Comparison of ENCODE assay signal across 5 cellular contexts in genomic region chr13:109121826-109122225, GRCh38.
"Had no signal": no experiment of that assay in that cellular context is flagged by ENCODE, and none has a peak within 500 bp of the region (broad histone marks: within the 10 kb centered on the region; RNA-seq: fewer than 3 reads in every experiment).

No MANE protein-coding gene starts in this region.

- ATAC-seq: GM23338, K562 had no signal

- H3K4me3 ChIP-seq: GM23338, K562 had no signal

- H3K27ac Mint-ChIP-seq: GM23338, H9 had no signal

- DNase-seq: H9, HCEC 1CT, IMR-90 had no signal

- H3K9me3 Mint-ChIP-seq: GM23338, H9 had no signal

- H3K4me2 ChIP-seq: GM23338 had no signal

- H3K4me3 Mint-ChIP-seq: GM23338, H9 had no signal

- H2AFZ ChIP-seq: GM23338 had no signal
